In genomic region chr1:44645466-44646244, GRCh38 we compare ENCODE assay signal across 12 cellular contexts. TPM values are rescaled to one million over a fixed set of nuclear protein-coding genes. Genes with fewer than 3 reads are reported as not detected.
DNase-seq lines count a peak whose midpoint lies in the region; FAIRE-seq and TF ChIP-seq lines count a peak whose summit lies in the region.
"Had no signal": no experiment of that assay in that cellular context is flagged by ENCODE, and none has a peak within 500 bp of the region (broad histone marks: within the 10 kb centered on the region; RNA-seq: fewer than 3 reads in every experiment).

No MANE protein-coding gene starts in this region.

- peak overlapping the region; percentile 12 for H3K4me3 ChIP-seq in AG10803 (ENCODE audit: low read length)
- no peak overlapping the region for H3K4me3 ChIP-seq in right atrium auricular region
- H3K4me3 ChIP-seq in tibial nerve = no peak overlapping the region

- H3K4me1 ChIP-seq in right atrium auricular region = peaks cover 0 to 54% of the 10 kb centered on the region in 2 donors
- H3K4me1 ChIP-seq in tibial nerve = peaks cover 0 to 35% (median 0%) of the 10 kb centered on the region in 4 donors
- H3K4me1 ChIP-seq: BE2C had no signal

- intact Hi-C loops in posterior vena cava (cut with DNase I) = loop anchor here in 1 of 2 donors (2.0 kb wide), 1 partner anchor 27 kb away; no protein-coding TSS in a partner anchor

- TF ChIP-seq EP300 in tibial nerve (IDR thresholded peaks at IDR 0.05) = no peak

- DNase-seq in AG10803 (ENCODE audit: low read depth) (peak; percentile 85), right atrium auricular region (ENCODE audit: low spot score) (no peak), posterior vena cava (ENCODE audit: low spot score) (peak; percentile 87), tibial nerve (ENCODE audit: low spot score in 2 of 2) (no peak), GM12891 (ENCODE audit: insufficient read length, low spot score) (no peak), NCI-H128 (lab: John Stamatoyannopoulos, UW; ENCODE audit: unreplicated experiment) (no peak), UCSD-AML1 (lab: John Stamatoyannopoulos, UW; ENCODE audit: unreplicated experiment) (no peak)
- DNase-seq: BE2C, NCI-H345, SK-N-SH had no signal

- FAIRE-seq in GM12891 (lab: Jason Lieb, UNC) = no peak
- FAIRE-seq: HTR-8/SVneo had no signal

- WGBS in tibial nerve, 2 donors = 73 to 79% methylated on average over 15 to 18 of the region's 18 CpGs

- H3K27me3 ChIP-seq in right atrium auricular region (no peaks in the 10 kb centered on the region), tibial nerve (no peaks in the 10 kb centered on the region)
- H3K27me3 ChIP-seq: BE2C had no signal

- peak overlapping the region; percentile 89 for H3K27ac ChIP-seq in angular gyrus (ENCODE audit: low read depth, low read length)
- H3K27ac ChIP-seq in right atrium auricular region = peak overlapping the region; percentile 71 to 86
- peak overlapping the region in 2 of 4 donors; percentile 29 to 72 for H3K27ac ChIP-seq in tibial nerve

- TF ChIP-seq POLR2A in tibial nerve (IDR thresholded peaks at IDR 0.05) (no peak), GM12891 (IDR thresholded peaks at IDR 0.05; ENCODE audit: low read depth, low read length) (no peak)

- TF ChIP-seq CTCF in AG10803 (conservative IDR thresholded peaks at IDR 0.05; ENCODE audit: low read length) (no peak), right atrium auricular region (IDR thresholded peaks at IDR 0.05) (no peak), tibial nerve (IDR thresholded peaks at IDR 0.05) (no peak)

- H3K36me3 ChIP-seq in right atrium auricular region (peaks cover 62% of the 10 kb centered on the region), tibial nerve (peaks cover 0 to 100% (median 13%) of the 10 kb centered on the region in 3 donors)

- H3K9me3 ChIP-seq in right atrium auricular region (no peaks in the 10 kb centered on the region), tibial nerve (no peaks in the 10 kb centered on the region)
- H3K9me3 ChIP-seq: BE2C, SK-N-SH had no signal

TF ChIP-seq in GM12891, 5 proteins besides CTCF, POLR2A, EP300 and RAD21:
- TF ChIP-seq PAX5 (IDR thresholded peaks at IDR 0.05; ENCODE audit: insufficient read depth, low read length, severe bottlenecking) = no peak
- TF ChIP-seq POU2F2 (IDR thresholded peaks at IDR 0.05; ENCODE audit: low read depth, low read length) = no peak
- TF ChIP-seq SPI1 (IDR thresholded peaks at IDR 0.05; ENCODE audit: low read depth, low read length) = no peak
- TF ChIP-seq TAF1 (IDR thresholded peaks at IDR 0.05; ENCODE audit: low read depth, low read length) = no peak
- TF ChIP-seq POLR2AphosphoS5 (IDR thresholded peaks at IDR 0.05; ENCODE audit: low read depth, low read length) = no peak
TF ChIP-seq in GM12891: peak in this region for 0.

RNA-seq across cellular contexts. Expression of gene TMEM53, which starts 28.6 kb away (rescaled TPM):
- 10 to 100 TPM in 1 of 2 donors, 1 to 10 TPM in 1; 8.3 to 13.1 TPM for total RNA-seq in right atrium auricular region
- 1 to 10 TPM; 3.8 to 5.3 TPM for total RNA-seq in posterior vena cava
- total RNA-seq in tibial nerve = 10 to 100 TPM in 2 of 4 donors, 1 to 10 TPM in 2; 7.2 to 10.5 (median 9.5) TPM
- 9.4 TPM for polyA plus RNA-seq in GM12891 (2012; ENCODE audit: low read depth, missing spikeins)

RNA-seq across cellular contexts. Expression of gene ARMH1, which starts 28.9 kb away (rescaled TPM):
- total RNA-seq in right atrium auricular region = 1 to 10 TPM in 1 of 2 donors, under 1 TPM in 1; 0.19 to 5.2 TPM
- total RNA-seq in posterior vena cava = 1 to 10 TPM; 1.0 to 1.6 TPM
- 1 to 10 TPM in 3 of 4 donors, under 1 TPM in 1; 0.66 to 7.1 (median 2.9) TPM for total RNA-seq in tibial nerve
- polyA plus RNA-seq in GM12891 (2012; ENCODE audit: low read depth, missing spikeins) = 41.9 TPM

Comparison
In these comparisons a context has a peak if more than half of its experiments do, and no peak if none do; other contexts are left out.
1. DNase-seq: peak in AG10803 (single experiment) and posterior vena cava (single experiment); none in right atrium auricular region (single experiment), tibial nerve (0 of 2), GM12891 (single experiment), NCI-H128 (single experiment) and UCSD-AML1 (single experiment).